3 cellular contexts compared by ENCODE assay signal in the genomic region with DNA sequence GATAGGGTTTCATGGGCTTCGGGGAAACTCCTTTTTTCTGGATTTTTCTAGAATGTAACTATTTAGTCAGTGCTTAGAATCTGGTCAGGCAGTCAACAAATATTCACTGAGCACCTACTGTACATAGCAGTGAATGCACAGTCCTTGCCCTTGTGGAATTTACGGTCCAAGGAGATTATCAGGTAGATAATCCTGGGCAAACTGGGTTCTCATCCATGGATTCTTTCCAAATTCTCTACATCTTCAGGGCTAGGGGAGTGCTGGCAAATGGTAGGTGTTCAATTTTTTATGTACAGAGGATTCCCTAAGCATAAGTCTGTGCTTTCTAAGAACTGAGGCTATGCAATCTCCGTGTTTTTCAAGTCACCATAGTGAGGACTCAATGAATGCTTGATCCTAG.
"Had no signal": no experiment of that assay in that cellular context is flagged by ENCODE, and none has a peak within 500 bp of the region (broad histone marks: within the 10 kb centered on the region; RNA-seq: fewer than 3 reads in every experiment).

No MANE protein-coding gene starts in this region.

- H3K4me3 ChIP-seq: GM12878 had no signal

- DNase-seq: GDM1, GF-D8 had no signal

- ATAC-seq: GM12878 had no signal
